ENCODE assay signal across 17 cellular contexts in genomic region chr3:58667229-58667628, GRCh38. TPM values are rescaled to one million over a fixed set of nuclear protein-coding genes. Genes with fewer than 3 reads are reported as not detected.
"Had no signal": no experiment of that assay in that cellular context is flagged by ENCODE, and none has a peak within 500 bp of the region (broad histone marks: within the 10 kb centered on the region; RNA-seq: fewer than 3 reads in every experiment).

No MANE protein-coding gene starts in this region.

- FAIRE-seq: endometrium, TTC549 had no signal

- H3K36me3 Mint-ChIP-seq: activated naive CD8-positive, alpha-beta T cell treated with anti-CD3 and anti-CD28 coated beads for 36 hours; naive thymus-derived CD4-positive, alpha-beta T cell; stimulated activated effector memory CD8-positive, alpha-beta T cell treated with anti-CD3 and anti-CD28 coated beads, Interleukin-12 subunit alpha, Interleukin-12 subunit beta, amount 100 ng/mL, for 72 hours had no signal

- H3K27me3 Mint-ChIP-seq: activated naive CD8-positive, alpha-beta T cell treated with anti-CD3 and anti-CD28 coated beads for 36 hours had no signal

- H3K4me3 Mint-ChIP-seq: activated naive CD8-positive, alpha-beta T cell treated with anti-CD3 and anti-CD28 coated beads for 36 hours; naive thymus-derived CD4-positive, alpha-beta T cell; stimulated activated effector memory CD8-positive, alpha-beta T cell treated with anti-CD3 and anti-CD28 coated beads, Interleukin-12 subunit alpha, Interleukin-12 subunit beta, amount 100 ng/mL, for 72 hours; T-helper 17 cell had no signal

- H3K27ac Mint-ChIP-seq: activated naive CD8-positive, alpha-beta T cell treated with anti-CD3 and anti-CD28 coated beads for 36 hours; naive thymus-derived CD4-positive, alpha-beta T cell; stimulated activated effector memory CD8-positive, alpha-beta T cell treated with anti-CD3 and anti-CD28 coated beads, Interleukin-12 subunit alpha, Interleukin-12 subunit beta, amount 100 ng/mL, for 72 hours; T-helper 17 cell had no signal

- H3K4me1 Mint-ChIP-seq: activated naive CD8-positive, alpha-beta T cell treated with anti-CD3 and anti-CD28 coated beads for 36 hours; stimulated activated effector memory CD8-positive, alpha-beta T cell treated with anti-CD3 and anti-CD28 coated beads, Interleukin-12 subunit alpha, Interleukin-12 subunit beta, amount 100 ng/mL, for 72 hours; T-helper 17 cell had no signal

- H3K27me3 ChIP-seq: tibial nerve had no signal

- H3K4me1 ChIP-seq: left ventricle myocardium inferior, tibial nerve had no signal

- H3K4me3 ChIP-seq: dorsolateral prefrontal cortex, heart right ventricle, left ventricle myocardium inferior, tibial nerve had no signal

- H3K36me3 ChIP-seq: heart right ventricle, left ventricle myocardium inferior, tibial nerve had no signal

- H3K9me3 Mint-ChIP-seq: activated naive CD8-positive, alpha-beta T cell treated with anti-CD3 and anti-CD28 coated beads for 36 hours; stimulated activated effector memory CD8-positive, alpha-beta T cell treated with anti-CD3 and anti-CD28 coated beads, Interleukin-12 subunit alpha, Interleukin-12 subunit beta, amount 100 ng/mL, for 72 hours had no signal

- H3K9me3 ChIP-seq: heart right ventricle, left ventricle myocardium inferior, tibial nerve had no signal

- DNase-seq: activated CD4-positive, alpha-beta T cell treated with anti-CD3 and anti-CD28 coated beads, Interleukin-2, amount 50 U/mL, for 4 hours; activated effector memory CD4-positive, alpha-beta T cell treated with anti-CD3 and anti-CD28 coated beads, Interleukin-2, amount 50 U/mL, for 16 hours; activated naive CD8-positive, alpha-beta T cell treated with anti-CD3 and anti-CD28 coated beads for 36 hours; activated T-cell treated with anti-CD3 and anti-CD28 coated beads, Interleukin-2, amount 50 U/mL, for 1 hour; anterior cingulate cortex; dorsolateral prefrontal cortex; foreskin melanocyte; left ventricle myocardium inferior; naive thymus-derived CD4-positive, alpha-beta T cell; T-helper 17 cell had no signal

- H3K27ac ChIP-seq: dorsolateral prefrontal cortex, left ventricle myocardium inferior had no signal

RNA-seq across cellular contexts. Expression of gene FAM3D, which starts 0.7 kb away (rescaled TPM):
- total RNA-seq: activated naive CD8-positive, alpha-beta T cell treated with anti-CD3 and anti-CD28 coated beads for 36 hours; cerebellum; heart right ventricle; naive thymus-derived CD4-positive, alpha-beta T cell; posterior vena cava; T-helper 17 cell; tibial nerve had no signal
- polyA plus RNA-seq: naive thymus-derived CD4-positive, alpha-beta T cell had no signal
